Comparison of ENCODE assay signal across 15 cellular contexts in genomic region chr11:36464720-36465119, GRCh38. TPM values are rescaled to one million over a fixed set of nuclear protein-coding genes. Genes with fewer than 3 reads are reported as not detected.
DNase-seq lines count a peak whose midpoint lies in the region; ATAC-seq and TF ChIP-seq lines count a peak whose summit lies in the region.
"Had no signal": no experiment of that assay in that cellular context is flagged by ENCODE, and none has a peak within 500 bp of the region (broad histone marks: within the 10 kb centered on the region; RNA-seq: fewer than 3 reads in every experiment).

No MANE protein-coding gene starts in this region.

- no peaks in the 10 kb centered on the region for H4K20me1 ChIP-seq in smooth muscle cell (ENCODE audit: low read depth)
- H4K20me1 ChIP-seq: BLaER1 treated with 17β-estradiol and CSF1 and Interleukin-3, amounts not matched to agents 10 nM and 100 nM had no signal

- peak overlapping the region; percentile 50 for H3K4me2 ChIP-seq in smooth muscle cell
- H3K4me2 ChIP-seq: BLaER1 treated with 17β-estradiol and CSF1 and Interleukin-3, amounts not matched to agents 10 nM and 100 nM; GM23338 had no signal

- TF ChIP-seq CTCF in LNCaP clone FGC (IDR thresholded peaks at IDR 0.05; ENCODE audit: control insufficient read depth, extremely low read depth, insufficient read depth): no peak
- no peak for TF ChIP-seq CTCF in smooth muscle cell (IDR thresholded peaks at IDR 0.05; ENCODE audit: borderline replicate concordance, insufficient read depth, poor library complexity, severe bottlenecking)
- no peak for TF ChIP-seq CTCF in endodermal cell (conservative IDR thresholded peaks at IDR 0.05)
- no peak for TF ChIP-seq CTCF in psoas muscle (IDR thresholded peaks at IDR 0.05)

- H3K27ac ChIP-seq in smooth muscle cell (ENCODE audit: low read depth) (peak overlapping the region; percentile 63), endodermal cell (ENCODE audit: low read depth, low read length) (no peak overlapping the region), psoas muscle (no peak overlapping the region)
- H3K27ac ChIP-seq: BLaER1 treated with 17β-estradiol and CSF1 and Interleukin-3, amounts not matched to agents 10 nM and 100 nM; HL-60 had no signal

- DNase-seq in LNCaP clone FGC (ENCODE audit: low read depth): peak; percentile 92
- DNase-seq in central memory CD8-positive, alpha-beta T cell (ENCODE audit: low spot score in 2 of 2): no peak
- DNase-seq in left colon: no peak
- no peak for DNase-seq in smooth muscle cell (lab: John Stamatoyannopoulos, UW; ENCODE audit: unreplicated experiment)
- DNase-seq in middle frontal gyrus (ENCODE audit: extremely low spot score, low spot score): no peak
- DNase-seq in endodermal cell: no peak
- DNase-seq in psoas muscle: no peak
- DNase-seq: 8988T; ACHN; CD4-positive, CD25-positive, alpha-beta regulatory T cell; DMS 273 treated with DMSO at 0.1 percent for 48 hours; H7 had no signal

- H3F3A ChIP-seq in smooth muscle cell (ENCODE audit: low read depth): peaks cover 10% of the 10 kb centered on the region

- 66% methylated on average over 3 of the region's 3 CpGs for WGBS in smooth muscle cell (ENCODE audit: low lambda C conversion rate)
- WGBS in endodermal cell (ENCODE audit: insufficient coverage in 1 of 2, insufficient read length in 1 of 2), 2 experiments: 79 to 100% methylated on average over 1 to 3 of the region's 3 CpGs
- WGBS in psoas muscle, 3 donors: 79 to 98% (median 79%) methylated on average over 3 of the region's 3 CpGs

- no peak overlapping the region for H2AFZ ChIP-seq in smooth muscle cell (ENCODE audit: low read depth)
- H2AFZ ChIP-seq: GM23338 had no signal

- H3K36me3 Mint-ChIP-seq in central memory CD8-positive, alpha-beta T cell (ENCODE audit: insufficient read depth): peaks cover 25% of the 10 kb centered on the region
- peaks cover 3% of the 10 kb centered on the region for H3K36me3 Mint-ChIP-seq in endodermal cell (ENCODE audit: low read depth)
- H3K36me3 Mint-ChIP-seq: CD4-positive, CD25-positive, alpha-beta regulatory T cell had no signal

- peaks cover 18% of the 10 kb centered on the region for H3K4me1 ChIP-seq in smooth muscle cell (ENCODE audit: low read depth)
- peaks cover 9% of the 10 kb centered on the region for H3K4me1 ChIP-seq in endodermal cell (ENCODE audit: control insufficient read depth, insufficient read depth, low read length)
- peaks cover 8% of the 10 kb centered on the region for H3K4me1 ChIP-seq in psoas muscle

- H3K27me3 Mint-ChIP-seq in central memory CD8-positive, alpha-beta T cell: no peaks in the 10 kb centered on the region
- peaks cover 85% of the 10 kb centered on the region for H3K27me3 Mint-ChIP-seq in endodermal cell (ENCODE audit: insufficient read depth)

- peaks cover 69% of the 10 kb centered on the region for H3K4me1 Mint-ChIP-seq in central memory CD8-positive, alpha-beta T cell
- H3K4me1 Mint-ChIP-seq in endodermal cell: peaks cover 27% of the 10 kb centered on the region
- H3K4me1 Mint-ChIP-seq: CD4-positive, CD25-positive, alpha-beta regulatory T cell had no signal

- H3K9me3 Mint-ChIP-seq in central memory CD8-positive, alpha-beta T cell: no peaks in the 10 kb centered on the region
- H3K9me3 Mint-ChIP-seq in endodermal cell: peaks cover 3% of the 10 kb centered on the region
- H3K9me3 Mint-ChIP-seq: CD4-positive, CD25-positive, alpha-beta regulatory T cell; GM23338 had no signal

- no peak for ATAC-seq in central memory CD8-positive, alpha-beta T cell (replicated peaks; ENCODE audit: extremely low read depth, poor library complexity, severe bottlenecking)
- ATAC-seq in left colon (peak; percentile 15), psoas muscle (no peak)
- ATAC-seq: GM23338 had no signal

- H3K36me3 ChIP-seq in smooth muscle cell (ENCODE audit: low read depth) (no peaks in the 10 kb centered on the region), endodermal cell (ENCODE audit: control insufficient read depth, insufficient read depth, low read length) (no peaks in the 10 kb centered on the region), psoas muscle (ENCODE audit: insufficient read depth in 1 of 2, low read depth in 1 of 2) (no peaks in the 10 kb centered on the region)

- no peaks in the 10 kb centered on the region for H3K27me3 ChIP-seq in smooth muscle cell (ENCODE audit: low read depth)
- H3K27me3 ChIP-seq in endodermal cell (ENCODE audit: control insufficient read depth, insufficient read depth, low read length, poor library complexity, severe bottlenecking): peaks cover 73% of the 10 kb centered on the region
- H3K27me3 ChIP-seq in psoas muscle (ENCODE audit: insufficient read depth in 3 of 3, low read length in 2 of 3): no peaks in the 10 kb centered on the region
- H3K27me3 ChIP-seq: BLaER1 treated with 17β-estradiol and CSF1 and Interleukin-3, amounts not matched to agents 10 nM and 100 nM had no signal

- intact Hi-C loops in left colon (cut with DNase I, micrococcal nuclease): no loop called here
- intact Hi-C loops in psoas muscle (cut with DNase I): no loop called here

- H3K9me3 ChIP-seq in smooth muscle cell (replicated peaks; ENCODE audit: low read depth): no peaks in the 10 kb centered on the region
- peaks cover 11% of the 10 kb centered on the region for H3K9me3 ChIP-seq in endodermal cell (ENCODE audit: control insufficient read depth, low read length)
- H3K9me3 ChIP-seq in psoas muscle: no peaks in the 10 kb centered on the region
- H3K9me3 ChIP-seq: BLaER1 treated with 17β-estradiol and CSF1 and Interleukin-3, amounts not matched to agents 10 nM and 100 nM had no signal

- H3K4me3 Mint-ChIP-seq in central memory CD8-positive, alpha-beta T cell: no peak overlapping the region
- no peak overlapping the region for H3K4me3 Mint-ChIP-seq in endodermal cell
- H3K4me3 Mint-ChIP-seq: CD4-positive, CD25-positive, alpha-beta regulatory T cell; GM23338 had no signal

- H3K27ac Mint-ChIP-seq in central memory CD8-positive, alpha-beta T cell (ENCODE audit: low read depth): peak overlapping the region; percentile 55
- no peak overlapping the region for H3K27ac Mint-ChIP-seq in endodermal cell
- H3K27ac Mint-ChIP-seq: CD4-positive, CD25-positive, alpha-beta regulatory T cell; GM23338 had no signal

- H3K79me2 ChIP-seq in smooth muscle cell (ENCODE audit: low read depth): no peaks in the 10 kb centered on the region

- no peak overlapping the region for H3K4me3 ChIP-seq in LNCaP clone FGC (ENCODE audit: low read depth, low read length)
- no peak overlapping the region for H3K4me3 ChIP-seq in smooth muscle cell
- no peak overlapping the region for H3K4me3 ChIP-seq in endodermal cell (ENCODE audit: low read length)
- no peak overlapping the region for H3K4me3 ChIP-seq in psoas muscle
- H3K4me3 ChIP-seq: BLaER1 treated with 17β-estradiol and CSF1 and Interleukin-3, amounts not matched to agents 10 nM and 100 nM; GM23338 had no signal

- H3K9ac ChIP-seq in smooth muscle cell (ENCODE audit: low read depth): no peak overlapping the region
- no peak overlapping the region for H3K9ac ChIP-seq in endodermal cell (ENCODE audit: extremely low read depth, low read length, poor library complexity, severe bottlenecking)
- H3K9ac ChIP-seq: BLaER1 treated with 17β-estradiol and CSF1 and Interleukin-3, amounts not matched to agents 10 nM and 100 nM had no signal

RNA-seq across cellular contexts. Expression of gene TRAF6, which starts 45.4 kb away (rescaled TPM):
- total RNA-seq in left colon: 10 to 100 TPM; 11.7 to 15.1 TPM
- 18.9 and 19.7 TPM in 2 replicates for total RNA-seq in smooth muscle cell
- polyA plus RNA-seq in smooth muscle cell: 9.9 and 14.7 TPM in 2 replicates
- total RNA-seq in endodermal cell: 10 to 100 TPM; 10.0 to 11.4 TPM
- polyA plus RNA-seq in endodermal cell (2013, experiment 1 of 2): 11.5 TPM
- polyA plus RNA-seq in endodermal cell (2013, experiment 2 of 2): 10.3 TPM
- 10 to 100 TPM; 11.1 to 14.9 (median 11.6) TPM for total RNA-seq in psoas muscle
- polyA plus RNA-seq in psoas muscle: 1 to 10 TPM; 4.7 to 9.7 (median 6.7) TPM
